In genomic region chr3:2166552-2166951, GRCh38 we compare ENCODE assay signal across 14 cellular contexts.
A peak's percentile ranks its signal among the peaks of the same experiment; 100 is the strongest.
DNase-seq lines count a peak whose midpoint lies in the region; ATAC-seq, FAIRE-seq and TF ChIP-seq lines count a peak whose summit lies in the region.
"Had no signal": no experiment of that assay in that cellular context is flagged by ENCODE, and none has a peak within 500 bp of the region (broad histone marks: within the 10 kb centered on the region; RNA-seq: fewer than 3 reads in every experiment).

No MANE protein-coding gene starts in this region.

- no peak overlapping the region for H2AK5ac ChIP-seq in H1 (ENCODE audit: low read depth, low read length)

- H3K4me3 Mint-ChIP-seq in type B pancreatic cell = no peak overlapping the region
- no peak overlapping the region for H3K4me3 Mint-ChIP-seq in CD8-positive, alpha-beta T cell
- H3K4me3 Mint-ChIP-seq in stimulated activated memory B cell treated with anti-CD40 and anti-IgM and Interleukin-4, amounts not matched to agents 10 μg/mL and 1 μg/mL and 100 μg/mL, for 72 hours = no peak overlapping the region
- H3K4me3 Mint-ChIP-seq: activated CD4-positive, alpha-beta T cell treated with anti-CD3 and anti-CD28 coated beads, Interleukin-2, amount 10 ng/mL, durations not matched to agents 7 days and 5 days; naive thymus-derived CD4-positive, alpha-beta T cell had no signal

- H3K79me1 ChIP-seq in H1 (ENCODE audit: low read depth, low read length) = no peaks in the 10 kb centered on the region

- H2BK5ac ChIP-seq in H1 (ENCODE audit: low read depth, low read length) = no peak overlapping the region

- H4K5ac ChIP-seq in H1 (ENCODE audit: insufficient read length, low read depth, low read length) = no peak overlapping the region

- no peak overlapping the region for H3K4me3 ChIP-seq in H1 (ENCODE audit: extremely low read depth in 1 of 4, insufficient read depth in 2 of 4, low read depth in 3 of 4, low read length in 4 of 4)
- no peak overlapping the region for H3K4me3 ChIP-seq in CD8-positive, alpha-beta T cell (ENCODE audit: low read depth, low read length)
- H3K4me3 ChIP-seq: tibial artery had no signal

- H3K27me3 ChIP-seq in H1 (replicated peaks in 1 of 4; ENCODE audit: control insufficient read depth in 3 of 4, extremely low read depth in 1 of 4, insufficient read depth in 3 of 4, low read length in 3 of 4) = no peaks in the 10 kb centered on the region
- H3K27me3 ChIP-seq in CD8-positive, alpha-beta T cell (ENCODE audit: insufficient read depth, low read length) = no peaks in the 10 kb centered on the region
- H3K27me3 ChIP-seq: tibial artery had no signal

- peaks cover 4% of the 10 kb centered on the region for H3K9me3 Mint-ChIP-seq in type B pancreatic cell
- no peaks in the 10 kb centered on the region for H3K9me3 Mint-ChIP-seq in CD8-positive, alpha-beta T cell
- no peaks in the 10 kb centered on the region for H3K9me3 Mint-ChIP-seq in stimulated activated memory B cell treated with anti-CD40 and anti-IgM and Interleukin-4, amounts not matched to agents 10 μg/mL and 1 μg/mL and 100 μg/mL, for 72 hours
- H3K9me3 Mint-ChIP-seq: activated CD4-positive, alpha-beta T cell treated with anti-CD3 and anti-CD28 coated beads, Interleukin-2, amount 10 ng/mL, durations not matched to agents 7 days and 5 days had no signal

- no peak for TF ChIP-seq EP300 in H1 (IDR thresholded peaks at IDR 0.05; ENCODE audit: borderline replicate concordance in 1 of 2, low read depth in 2 of 2, low read length in 2 of 2)

- 18% methylated on average over 3 of the region's 3 CpGs; no CpG with 5 or more reads in 1 of the 2 experiments for WGBS in H1 (ENCODE audit: extremely low coverage in 1 of 2, insufficient coverage in 1 of 2, insufficient read length in 1 of 2, insufficient replicate concordance in 2 of 2, low coverage in 1 of 2, low lambda C conversion rate in 2 of 2, missing lambda C conversion rate in 1 of 2), 2 experiments

- H3K27me3 Mint-ChIP-seq in type B pancreatic cell = no peaks in the 10 kb centered on the region
- H3K27me3 Mint-ChIP-seq in CD8-positive, alpha-beta T cell (ENCODE audit: low read depth) = no peaks in the 10 kb centered on the region
- no peaks in the 10 kb centered on the region for H3K27me3 Mint-ChIP-seq in stimulated activated memory B cell treated with anti-CD40 and anti-IgM and Interleukin-4, amounts not matched to agents 10 μg/mL and 1 μg/mL and 100 μg/mL, for 72 hours
- H3K27me3 Mint-ChIP-seq: activated CD4-positive, alpha-beta T cell treated with anti-CD3 and anti-CD28 coated beads, Interleukin-2, amount 10 ng/mL, durations not matched to agents 7 days and 5 days had no signal

- no peak overlapping the region for H3K4ac ChIP-seq in H1 (replicated peaks; ENCODE audit: insufficient read length, low read depth, low read length)

- peak; percentile 71 for FAIRE-seq in H1 (lab: Jason Lieb, UNC)

- peaks cover 0 to 3% of the 10 kb centered on the region in 2 experiments; a peak in 1 of 4 replicates for H3K9me3 ChIP-seq in H1 (ENCODE audit: insufficient read depth in 2 of 2, low read depth in 1 of 2, low read length in 1 of 2)
- H3K9me3 ChIP-seq in CD8-positive, alpha-beta T cell (ENCODE audit: low read length) = no peaks in the 10 kb centered on the region
- H3K9me3 ChIP-seq: tibial artery had no signal

- no peaks in the 10 kb centered on the region for H3K4me1 ChIP-seq in H1 (replicated peaks in 1 of 4; ENCODE audit: control insufficient read depth in 3 of 4, insufficient read depth in 4 of 4, low read length in 3 of 4)
- no peaks in the 10 kb centered on the region for H3K4me1 ChIP-seq in CD8-positive, alpha-beta T cell (ENCODE audit: insufficient read depth, low read length)
- H3K4me1 ChIP-seq: tibial artery had no signal

- H3K4me1 Mint-ChIP-seq in type B pancreatic cell (ENCODE audit: unreplicated experiment) = no peaks in the 10 kb centered on the region
- H3K4me1 Mint-ChIP-seq in CD8-positive, alpha-beta T cell (ENCODE audit: low read depth) = no peaks in the 10 kb centered on the region
- no peaks in the 10 kb centered on the region for H3K4me1 Mint-ChIP-seq in stimulated activated memory B cell treated with anti-CD40 and anti-IgM and Interleukin-4, amounts not matched to agents 10 μg/mL and 1 μg/mL and 100 μg/mL, for 72 hours
- H3K4me1 Mint-ChIP-seq: activated CD4-positive, alpha-beta T cell treated with anti-CD3 and anti-CD28 coated beads, Interleukin-2, amount 10 ng/mL, durations not matched to agents 7 days and 5 days had no signal

- H2BK15ac ChIP-seq in H1 (ENCODE audit: low read length) = no peak overlapping the region

- no peak overlapping the region for H3K27ac ChIP-seq in H1 (ENCODE audit: low read depth, low read length)
- H3K27ac ChIP-seq in CD8-positive, alpha-beta T cell (ENCODE audit: low read depth, low read length) = no peak overlapping the region
- H3K27ac ChIP-seq: tibial artery had no signal

- DNase-seq in SKM-1 treated with dmso at 0.1 percent for 144 hours (lab: John Stamatoyannopoulos, UW; ENCODE audit: unreplicated experiment) (peak; percentile 27), SKM-1 (lab: John Stamatoyannopoulos, UW; ENCODE audit: unreplicated experiment) (no peak), NCI-H526 treated with DMSO at 0.1 percent for 48 hours (lab: John Stamatoyannopoulos, UW) (peak; percentile 64), H1 (ENCODE audit: low read depth in 1 of 2, low spot score in 2 of 2) (no peak), type B pancreatic cell (ENCODE audit: extremely low spot score, unreplicated experiment) (no peak), GM13976 (ENCODE audit: low spot score) (no peak)
- no peak for DNase-seq in CD8-positive, alpha-beta T cell
- DNase-seq: activated CD4-positive, alpha-beta T cell treated with anti-CD3 and anti-CD28 coated beads, Interleukin-2, amount 10 ng/mL, durations not matched to agents 7 days and 5 days; activated effector memory CD4-positive, alpha-beta T cell treated with anti-CD3 and anti-CD28 coated beads, Interleukin-2, amount 50 U/mL, for 16 hours; naive thymus-derived CD4-positive, alpha-beta T cell; NCI-H345; tibial artery had no signal

- H3K23ac ChIP-seq in H1 (ENCODE audit: insufficient read length) = no peak overlapping the region

- no peak overlapping the region for H3K27ac Mint-ChIP-seq in type B pancreatic cell
- H3K27ac Mint-ChIP-seq in CD8-positive, alpha-beta T cell = no peak overlapping the region
- no peak overlapping the region for H3K27ac Mint-ChIP-seq in stimulated activated memory B cell treated with anti-CD40 and anti-IgM and Interleukin-4, amounts not matched to agents 10 μg/mL and 1 μg/mL and 100 μg/mL, for 72 hours
- H3K27ac Mint-ChIP-seq: activated CD4-positive, alpha-beta T cell treated with anti-CD3 and anti-CD28 coated beads, Interleukin-2, amount 10 ng/mL, durations not matched to agents 7 days and 5 days; naive thymus-derived CD4-positive, alpha-beta T cell had no signal

- intact Hi-C loops in CD8-positive, alpha-beta T cell (cut with DNase I, micrococcal nuclease) = no loop called here

- no peaks in the 10 kb centered on the region for H3K36me3 ChIP-seq in H1 (ENCODE audit: control insufficient read depth in 2 of 4, insufficient read depth in 4 of 4, low read length in 3 of 4)
- no peaks in the 10 kb centered on the region for H3K36me3 ChIP-seq in CD8-positive, alpha-beta T cell (ENCODE audit: insufficient read depth, low read length)
- H3K36me3 ChIP-seq: tibial artery had no signal

- no peak overlapping the region for H2BK120ac ChIP-seq in H1 (replicated peaks; ENCODE audit: low read depth, low read length)

- H3K4me2 ChIP-seq in H1 (ENCODE audit: insufficient read depth in 1 of 2, low read depth in 2 of 2, low read length in 2 of 2) = peak overlapping the region in 1 of 2 experiments; percentile 33; a peak in 2 of 4 replicates

- CTCF ChIA-PET in H1 (lab: Charles Lee; ENCODE audit: partially characterized antibody) = interaction anchor here (0.6 to 4.9 kb wide), 23 partner anchors 8 to 870 kb away, joined by 3 to 23 read pairs (median 3); no protein-coding TSS in a partner anchor
- CTCF ChIA-PET in CD8-positive, alpha-beta T cell (lab: Charles Lee) = no interaction called here

- TF ChIP-seq CTCF in H1 (IDR thresholded peaks at IDR 0.05; ENCODE audit: control extremely low read depth in 1 of 3, insufficient read depth in 1 of 3, low read depth in 1 of 3, low read length in 3 of 3) (peak in 2 of 3 experiments; percentile 27 to 56; a peak in 2 of 4 replicates), type B pancreatic cell (conservative IDR thresholded peaks at IDR 0.05) (peak; percentile 51), GM13976 (IDR thresholded peaks at IDR 0.05; ENCODE audit: borderline replicate concordance, control extremely low read depth, extremely low read depth, insufficient read depth, missing control alignments) (no peak)
- TF ChIP-seq CTCF in CD8-positive, alpha-beta T cell (IDR thresholded peaks at IDR 0.05) = no peak

- no peak overlapping the region for H2AFZ ChIP-seq in H1 (ENCODE audit: low read length)

- H2BK12ac ChIP-seq in H1 (ENCODE audit: low read depth, low read length) = no peak overlapping the region

- no peak overlapping the region for H3K18ac ChIP-seq in H1 (ENCODE audit: extremely low read depth, low read length)

- no peak for TF ChIP-seq POLR2A in H1 (IDR thresholded peaks at IDR 0.05; ENCODE audit: control extremely low read depth in 1 of 2, low read depth in 2 of 2, low read length in 2 of 2)

- H3K36me3 Mint-ChIP-seq in type B pancreatic cell = peaks cover under 1% of the 10 kb centered on the region
- H3K36me3 Mint-ChIP-seq in CD8-positive, alpha-beta T cell = no peaks in the 10 kb centered on the region
- no peaks in the 10 kb centered on the region for H3K36me3 Mint-ChIP-seq in stimulated activated memory B cell treated with anti-CD40 and anti-IgM and Interleukin-4, amounts not matched to agents 10 μg/mL and 1 μg/mL and 100 μg/mL, for 72 hours
- H3K36me3 Mint-ChIP-seq: naive thymus-derived CD4-positive, alpha-beta T cell had no signal

- H2BK20ac ChIP-seq in H1 (ENCODE audit: low read length) = no peak overlapping the region

- no peak overlapping the region for H3K56ac ChIP-seq in H1 (replicated peaks; ENCODE audit: insufficient read length, low read depth, low read length)

- no peak overlapping the region for H4K91ac ChIP-seq in H1 (replicated peaks; ENCODE audit: insufficient read length, low read length)

- POLR2A ChIA-PET in H1 (lab: Charles Lee; ENCODE audit: partially characterized antibody) = no interaction called here
- POLR2A ChIA-PET in CD8-positive, alpha-beta T cell (lab: Charles Lee) = no interaction called here

- H3K79me2 ChIP-seq in H1 (ENCODE audit: control insufficient read depth in 1 of 2, insufficient read depth in 2 of 2, low read length in 2 of 2) = no peaks in the 10 kb centered on the region

- peak; percentile 34 to 40 for TF ChIP-seq RAD21 in H1 (IDR thresholded peaks at IDR 0.05 in 1 of 2, conservative IDR thresholded peaks at IDR 0.05 in 1 of 2; ENCODE audit: low read depth in 2 of 2, low read length in 2 of 2)

- H4K8ac ChIP-seq in H1 (ENCODE audit: extremely low read depth, insufficient read depth, low read length) = no peak overlapping the region

- no peaks in the 10 kb centered on the region for H4K20me1 ChIP-seq in H1 (replicated peaks in 1 of 2; ENCODE audit: control insufficient read depth in 1 of 2, insufficient read depth in 2 of 2, low read length in 2 of 2)

- no peak for ATAC-seq in CD8-positive, alpha-beta T cell
- no peak for ATAC-seq in stimulated activated memory B cell treated with anti-CD40 and anti-IgM and Interleukin-4, amounts not matched to agents 10 μg/mL and 1 μg/mL and 100 μg/mL, for 72 hours
- ATAC-seq: esophagus mucosa; naive thymus-derived CD4-positive, alpha-beta T cell had no signal

- no peak overlapping the region for H3K9ac ChIP-seq in H1 (replicated peaks in 1 of 4; ENCODE audit: extremely low read depth in 1 of 4, low read depth in 3 of 4, low read length in 3 of 4)

- in situ Hi-C loops in GM13976 (cut with MboI; ENCODE audit: low sequenced_read_pairs, unreplicated experiment) = no loop called here

- H3K23me2 ChIP-seq in H1 (ENCODE audit: low read depth, low read length) = no peaks in the 10 kb centered on the region

- H3K14ac ChIP-seq in H1 (ENCODE audit: insufficient read length) = no peak overlapping the region

Comparison
In these comparisons a context has a peak if more than half of its experiments do, and no peak if none do; other contexts are left out.
1. DNase-seq: peak in SKM-1 treated with dmso at 0.1 percent for 144 hours (single experiment) and NCI-H526 treated with DMSO at 0.1 percent for 48 hours (single experiment); none in SKM-1 (single experiment), H1 (0 of 2), type B pancreatic cell (single experiment), CD8-positive, alpha-beta T cell (0 of 7) and GM13976 (single experiment).
2. CTCF ChIP-seq: peak in H1 (2 of 3) and type B pancreatic cell (single experiment); none in CD8-positive, alpha-beta T cell (single experiment) and GM13976 (single experiment).